Comparison of ENCODE assay signal across 27 cellular contexts in genomic region chr1:10121688-10122087, GRCh38.
DNase-seq lines count a peak whose midpoint lies in the region; ATAC-seq and TF ChIP-seq lines count a peak whose summit lies in the region.
"Had no signal": no experiment of that assay in that cellular context is flagged by ENCODE, and none has a peak within 500 bp of the region (broad histone marks: within the 10 kb centered on the region; RNA-seq: fewer than 3 reads in every experiment).

No MANE protein-coding gene starts in this region.

- WGBS in psoas muscle, 3 donors, result 94 to 96% (median 95%) methylated on average over 7 of the region's 7 CpGs
- WGBS in SK-N-SH (ENCODE audit: low lambda C conversion rate), result 93% methylated on average over 7 of the region's 7 CpGs

- intact Hi-C loops in psoas muscle (cut with DNase I), result no loop called here

- H3K4me3 ChIP-seq in psoas muscle, result no peak overlapping the region
- no peak overlapping the region for H3K4me3 ChIP-seq in SK-N-SH (ENCODE audit: low read depth in 2 of 2, low read length in 1 of 2)
- H3K4me3 ChIP-seq: BLaER1 treated with 17β-estradiol and CSF1 and Interleukin-3, amounts not matched to agents 10 nM and 100 nM had no signal

- POLR2A ChIA-PET in SK-N-SH (lab: Yijun Ruan, JAX), result no interaction called here

- TF ChIP-seq CTCF in mesothelial cell of epicardium (IDR thresholded peaks at IDR 0.05; ENCODE audit: unreplicated experiment) (no peak), psoas muscle (IDR thresholded peaks at IDR 0.05) (no peak), type B pancreatic cell (conservative IDR thresholded peaks at IDR 0.05) (no peak), SK-N-SH (IDR thresholded peaks at IDR 0.05) (no peak)

- H3K9ac ChIP-seq in SK-N-SH, result no peak overlapping the region
- H3K9ac ChIP-seq: BLaER1 treated with 17β-estradiol and CSF1 and Interleukin-3, amounts not matched to agents 10 nM and 100 nM; KMS-11 had no signal

- no peaks in the 10 kb centered on the region for H3K27me3 Mint-ChIP-seq in activated naive CD4-positive, alpha-beta T cell treated with anti-CD3 and anti-CD28 coated beads, Interleukin-2, amount 10 ng/mL, durations not matched to agents 7 days and 5 days
- H3K27me3 Mint-ChIP-seq in mesothelial cell of epicardium (ENCODE audit: low read depth) (no peaks in the 10 kb centered on the region), type B pancreatic cell (no peaks in the 10 kb centered on the region)
- H3K27me3 Mint-ChIP-seq: CD8-positive, alpha-beta memory T cell had no signal

- H3K27me3 ChIP-seq in psoas muscle (ENCODE audit: insufficient read depth in 3 of 3, low read length in 2 of 3) (no peaks in the 10 kb centered on the region), SK-N-SH (ENCODE audit: insufficient read depth) (no peaks in the 10 kb centered on the region)
- H3K27me3 ChIP-seq: BLaER1 treated with 17β-estradiol and CSF1 and Interleukin-3, amounts not matched to agents 10 nM and 100 nM had no signal

- H3K36me3 Mint-ChIP-seq in activated naive CD4-positive, alpha-beta T cell treated with anti-CD3 and anti-CD28 coated beads, Interleukin-2, amount 10 ng/mL, durations not matched to agents 7 days and 5 days, result peaks cover 15% of the 10 kb centered on the region
- H3K36me3 Mint-ChIP-seq in activated naive CD4-positive, alpha-beta T cell treated with anti-CD3 and anti-CD28 coated beads, Interleukin-2, amount 50 U/mL, for 72 hours, result no peaks in the 10 kb centered on the region
- H3K36me3 Mint-ChIP-seq in mesothelial cell of epicardium, result peaks cover 29% of the 10 kb centered on the region
- peaks cover 17% of the 10 kb centered on the region for H3K36me3 Mint-ChIP-seq in type B pancreatic cell

- no peak overlapping the region for H3K4me2 ChIP-seq in SK-N-SH
- H3K4me2 ChIP-seq: BLaER1 treated with 17β-estradiol and CSF1 and Interleukin-3, amounts not matched to agents 10 nM and 100 nM; KMS-11 had no signal

- H2AFZ ChIP-seq in SK-N-SH (ENCODE audit: low read depth), result no peak overlapping the region

- no peaks in the 10 kb centered on the region for H3K9me2 ChIP-seq in SK-N-SH

- no peaks in the 10 kb centered on the region for H4K20me1 ChIP-seq in SK-N-SH (ENCODE audit: insufficient read depth)
- H4K20me1 ChIP-seq: BLaER1 treated with 17β-estradiol and CSF1 and Interleukin-3, amounts not matched to agents 10 nM and 100 nM had no signal

- no peak for DNase-seq in activated naive CD4-positive, alpha-beta T cell treated with anti-CD3 and anti-CD28 coated beads, Interleukin-2, amount 10 ng/mL, durations not matched to agents 7 days and 5 days
- DNase-seq in activated naive CD4-positive, alpha-beta T cell treated with anti-CD3 and anti-CD28 coated beads, Interleukin-2, amount 50 U/mL, for 72 hours (ENCODE audit: low spot score in 2 of 2), result no peak
- DNase-seq in mesothelial cell of epicardium (ENCODE audit: low spot score in 2 of 2, unreplicated experiment in 2 of 2) (no peak), psoas muscle (no peak), type B pancreatic cell (ENCODE audit: extremely low spot score, unreplicated experiment) (no peak), NCI-H2171 treated with DMSO at 0.1 percent for 48 hours (lab: John Stamatoyannopoulos, UW) (no peak), SK-N-SH (no peak)
- DNase-seq: ACHN; Calu3; CD8-positive, alpha-beta memory T cell; DMS53; GDM1; GOT3; HCEC 1CT; NCI-H1105; NCI-H146; NCI-H2029; NCI-H345; NCI-H524; NCI-H774; NK-92 treated with Interleukin-12 subunit alpha and Interleukin-12 subunit beta, amount 100 ng/mL, for 24 hours; SIG-M5 had no signal

- no peaks in the 10 kb centered on the region for H3K9me3 Mint-ChIP-seq in activated naive CD4-positive, alpha-beta T cell treated with anti-CD3 and anti-CD28 coated beads, Interleukin-2, amount 10 ng/mL, durations not matched to agents 7 days and 5 days
- H3K9me3 Mint-ChIP-seq in activated naive CD4-positive, alpha-beta T cell treated with anti-CD3 and anti-CD28 coated beads, Interleukin-2, amount 50 U/mL, for 72 hours, result no peaks in the 10 kb centered on the region
- no peaks in the 10 kb centered on the region for H3K9me3 Mint-ChIP-seq in mesothelial cell of epicardium
- H3K9me3 Mint-ChIP-seq in type B pancreatic cell, result no peaks in the 10 kb centered on the region
- H3K9me3 Mint-ChIP-seq: CD8-positive, alpha-beta memory T cell had no signal

- H3F3A ChIP-seq in SK-N-SH (replicated peaks; ENCODE audit: insufficient read depth), result peaks cover 25% of the 10 kb centered on the region

- H3K4me1 Mint-ChIP-seq in activated naive CD4-positive, alpha-beta T cell treated with anti-CD3 and anti-CD28 coated beads, Interleukin-2, amount 10 ng/mL, durations not matched to agents 7 days and 5 days, result no peaks in the 10 kb centered on the region
- peaks cover 18% of the 10 kb centered on the region for H3K4me1 Mint-ChIP-seq in mesothelial cell of epicardium
- peaks cover 3% of the 10 kb centered on the region for H3K4me1 Mint-ChIP-seq in type B pancreatic cell (ENCODE audit: unreplicated experiment)
- H3K4me1 Mint-ChIP-seq: CD8-positive, alpha-beta memory T cell had no signal

- peak overlapping the region; percentile 25 for H3K27ac ChIP-seq in psoas muscle
- H3K27ac ChIP-seq in SK-N-SH (ENCODE audit: low read depth in 2 of 2, low read length in 1 of 2), result peak overlapping the region in 1 of 2 experiments; percentile 88; a peak in 2 of 4 replicates
- H3K27ac ChIP-seq: 22Rv1; BLaER1 treated with 17β-estradiol and CSF1 and Interleukin-3, amounts not matched to agents 10 nM and 100 nM; KMS-11 had no signal

- peaks cover 4 to 87% of the 10 kb centered on the region in 2 donors for H3K36me3 ChIP-seq in psoas muscle (ENCODE audit: insufficient read depth in 1 of 2, low read depth in 1 of 2)
- peaks cover 16 to 30% of the 10 kb centered on the region in 2 experiments for H3K36me3 ChIP-seq in SK-N-SH (replicated peaks in 1 of 2; ENCODE audit: control insufficient read depth in 1 of 2, insufficient read depth in 2 of 2, low read length in 1 of 2)

- ATAC-seq in activated naive CD4-positive, alpha-beta T cell treated with anti-CD3 and anti-CD28 coated beads, Interleukin-2, amount 50 U/mL, for 72 hours, result no peak
- ATAC-seq in psoas muscle (no peak), HG02763 (IDR thresholded peaks at IDR 0.05; ENCODE audit: unreplicated experiment) (no peak)
- ATAC-seq: Panc1 had no signal

- H3K4me3 Mint-ChIP-seq in activated naive CD4-positive, alpha-beta T cell treated with anti-CD3 and anti-CD28 coated beads, Interleukin-2, amount 10 ng/mL, durations not matched to agents 7 days and 5 days, result no peak overlapping the region
- H3K4me3 Mint-ChIP-seq in mesothelial cell of epicardium, result no peak overlapping the region
- H3K4me3 Mint-ChIP-seq in type B pancreatic cell, result no peak overlapping the region
- H3K4me3 Mint-ChIP-seq: CD8-positive, alpha-beta memory T cell had no signal

- TF ChIP-seq EP300 in SK-N-SH (IDR thresholded peaks at IDR 0.05; ENCODE audit: borderline replicate concordance in 1 of 2, low read depth in 1 of 2, low read length in 1 of 2), result no peak

- H3K9me3 ChIP-seq in psoas muscle (no peaks in the 10 kb centered on the region), SK-N-SH (no peaks in the 10 kb centered on the region)
- H3K9me3 ChIP-seq: BLaER1 treated with 17β-estradiol and CSF1 and Interleukin-3, amounts not matched to agents 10 nM and 100 nM had no signal

- peaks cover 4% of the 10 kb centered on the region; the same call in 1 of the 2 replicates for H3K79me2 ChIP-seq in SK-N-SH (ENCODE audit: insufficient read depth)

- no peak for TF ChIP-seq RAD21 in SK-N-SH (IDR thresholded peaks at IDR 0.05; ENCODE audit: low read length)

- H3K4me1 ChIP-seq in psoas muscle (peaks cover 7% of the 10 kb centered on the region), SK-N-SH (ENCODE audit: control insufficient read depth in 1 of 2, insufficient read depth in 2 of 2, low read depth in 1 of 2, low read length in 1 of 2) (peaks cover 0 to 6% of the 10 kb centered on the region in 2 experiments; a peak in 1 of 4 replicates)

- H3K27ac Mint-ChIP-seq in activated naive CD4-positive, alpha-beta T cell treated with anti-CD3 and anti-CD28 coated beads, Interleukin-2, amount 10 ng/mL, durations not matched to agents 7 days and 5 days, result peak overlapping the region; percentile 28
- H3K27ac Mint-ChIP-seq in activated naive CD4-positive, alpha-beta T cell treated with anti-CD3 and anti-CD28 coated beads, Interleukin-2, amount 50 U/mL, for 72 hours, result no peak overlapping the region
- H3K27ac Mint-ChIP-seq in mesothelial cell of epicardium (peak overlapping the region; percentile 96), type B pancreatic cell (peak overlapping the region; percentile 95)

- CTCF ChIA-PET in activated naive CD4-positive, alpha-beta T cell treated with anti-CD3 and anti-CD28 coated beads, Interleukin-2, amount 10 ng/mL, durations not matched to agents 7 days and 5 days (lab: Charles Lee), result no interaction called here
- CTCF ChIA-PET in SK-N-SH (lab: Yijun Ruan, JAX), result no interaction called here

TF ChIP-seq in SK-N-SH, 30 proteins besides CTCF, POLR2A, EP300 and RAD21 (continues in another document):
- TF ChIP-seq, protein P1, sequence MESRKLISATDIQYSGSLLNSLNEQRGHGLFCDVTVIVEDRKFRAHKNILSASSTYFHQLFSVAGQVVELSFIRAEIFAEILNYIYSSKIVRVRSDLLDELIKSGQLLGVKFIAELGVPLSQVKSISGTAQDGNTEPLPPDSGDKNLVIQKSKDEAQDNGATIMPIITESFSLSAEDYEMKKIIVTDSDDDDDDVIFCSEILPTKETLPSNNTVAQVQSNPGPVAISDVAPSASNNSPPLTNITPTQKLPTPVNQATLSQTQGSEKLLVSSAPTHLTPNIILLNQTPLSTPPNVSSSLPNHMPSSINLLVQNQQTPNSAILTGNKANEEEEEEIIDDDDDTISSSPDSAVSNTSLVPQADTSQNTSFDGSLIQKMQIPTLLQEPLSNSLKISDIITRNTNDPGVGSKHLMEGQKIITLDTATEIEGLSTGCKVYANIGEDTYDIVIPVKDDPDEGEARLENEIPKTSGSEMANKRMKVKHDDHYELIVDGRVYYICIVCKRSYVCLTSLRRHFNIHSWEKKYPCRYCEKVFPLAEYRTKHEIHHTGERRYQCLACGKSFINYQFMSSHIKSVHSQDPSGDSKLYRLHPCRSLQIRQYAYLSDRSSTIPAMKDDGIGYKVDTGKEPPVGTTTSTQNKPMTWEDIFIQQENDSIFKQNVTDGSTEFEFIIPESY (IDR thresholded peaks at IDR 0.05; ENCODE audit: borderline replicate concordance, low read depth), result no peak
- TF ChIP-seq GATA2 (CRISPR knock-in tag; IDR thresholded peaks at IDR 0.05), result no peak

Comparison
In these comparisons a context has a peak if more than half of its experiments do, and no peak if none do; other contexts are left out.
1. H3K27ac Mint-ChIP-seq: peak in activated naive CD4-positive, alpha-beta T cell treated with anti-CD3 and anti-CD28 coated beads, Interleukin-2, amount 10 ng/mL, durations not matched to agents 7 days and 5 days (single experiment), mesothelial cell of epicardium (single experiment) and type B pancreatic cell (single experiment); none in activated naive CD4-positive, alpha-beta T cell treated with anti-CD3 and anti-CD28 coated beads, Interleukin-2, amount 50 U/mL, for 72 hours (0 of 2).